13 cellular contexts compared by ENCODE assay signal in genomic region chr4:3708103-3708510, GRCh38. TPM values are rescaled to one million over a fixed set of nuclear protein-coding genes. Genes with fewer than 3 reads are reported as not detected.
DNase-seq lines count a peak whose midpoint lies in the region; ATAC-seq and TF ChIP-seq lines count a peak whose summit lies in the region.
"Had no signal": no experiment of that assay in that cellular context is flagged by ENCODE, and none has a peak within 500 bp of the region (broad histone marks: within the 10 kb centered on the region; RNA-seq: fewer than 3 reads in every experiment).

No MANE protein-coding gene starts in this region.

- H3K27me3 ChIP-seq in foreskin keratinocyte = peaks cover 5% of the 10 kb centered on the region

- H3K4me1 ChIP-seq in foreskin keratinocyte = no peaks in the 10 kb centered on the region
- H3K4me1 ChIP-seq: parathyroid adenoma had no signal

- intact Hi-C loops in posterior vena cava (cut with DNase I) = no loop called here

- ATAC-seq in foreskin keratinocyte = no peak
- no peak for ATAC-seq in esophagus mucosa
- ATAC-seq: activated CD4-positive, alpha-beta T cell treated with anti-CD3 and anti-CD28 coated beads for 36 hours had no signal

- no peak overlapping the region for H3K27ac ChIP-seq in foreskin keratinocyte
- H3K27ac ChIP-seq: HL-60, parathyroid adenoma had no signal

- no peak for TF ChIP-seq CTCF in foreskin keratinocyte (conservative IDR thresholded peaks at IDR 0.05)

- DNase-seq in CD1c-positive myeloid dendritic cell (ENCODE audit: extremely low spot score) = peak; percentile 26
- peak; percentile 91 for DNase-seq in NOMO-1 (lab: John Stamatoyannopoulos, UW; ENCODE audit: unreplicated experiment in 2 of 2)
- peak; percentile 53 for DNase-seq in fibroblast of peridontal ligament (ENCODE audit: extremely low read depth)
- peak; percentile 91 for DNase-seq in posterior vena cava (ENCODE audit: low spot score)
- no peak for DNase-seq in foreskin keratinocyte
- DNase-seq in NCI-H510A (lab: John Stamatoyannopoulos, UW) = no peak
- no peak for DNase-seq in activated CD4-positive, alpha-beta T cell treated with anti-CD3 and anti-CD28 coated beads, Interleukin-2, amount 50 U/mL, for 4 hours
- DNase-seq: activated CD4-positive, alpha-beta T cell treated with anti-CD3 and anti-CD28 coated beads for 36 hours; activated naive CD4-positive, alpha-beta T cell treated with anti-CD3 and anti-CD28 coated beads for 36 hours; NCI-H187 had no signal

RNA-seq across cellular contexts. Expression of gene ADRA2C, which starts 58.1 kb away (rescaled TPM):
- 10 to 100 TPM; 56.4 to 61.5 TPM for total RNA-seq in posterior vena cava
- 0.04 and 0.10 TPM in 2 replicates for total RNA-seq in foreskin keratinocyte
- polyA plus RNA-seq in foreskin keratinocyte = 0.08 and 0.13 TPM in 2 replicates
- total RNA-seq in esophagus mucosa = 0.60 TPM
- total RNA-seq: activated CD4-positive, alpha-beta T cell treated with anti-CD3 and anti-CD28 coated beads for 36 hours; activated naive CD4-positive, alpha-beta T cell treated with anti-CD3 and anti-CD28 coated beads for 36 hours had no signal

Comparison
In these comparisons a context has a peak if more than half of its experiments do, and no peak if none do; other contexts are left out.
1. DNase-seq: peak in CD1c-positive myeloid dendritic cell (single experiment), NOMO-1 (2 of 2), fibroblast of peridontal ligament (single experiment) and posterior vena cava (single experiment); none in foreskin keratinocyte (0 of 2), NCI-H510A (single experiment) and activated CD4-positive, alpha-beta T cell treated with anti-CD3 and anti-CD28 coated beads, Interleukin-2, amount 50 U/mL, for 4 hours (0 of 2).
2. RNA of gene ADRA2C, which starts 58.1 kb away (total RNA-seq): 56.4 to 61.5 TPM in posterior vena cava; 0.60 TPM in esophagus mucosa (single experiment) and 0.04 to 0.10 TPM in foreskin keratinocyte; every median in the first group is over 10 times any median in the second.